7 cellular contexts compared by ENCODE assay signal in genomic region chr17:7019839-7020519, GRCh38. TPM values are rescaled to one million over a fixed set of nuclear protein-coding genes. Genes with fewer than 3 reads are reported as not detected.
DNase-seq lines count a peak whose midpoint lies in the region; ATAC-seq and TF ChIP-seq lines count a peak whose summit lies in the region.

No MANE protein-coding gene starts in this region.

- DNase-seq in UCSD-AML1 (lab: John Stamatoyannopoulos, UW; ENCODE audit: unreplicated experiment) (peak; percentile 51), cardiac muscle cell (ENCODE audit: low read depth in 1 of 2, low spot score in 1 of 2) (peak; percentile 76), psoas muscle (peak; percentile 58 to 77)
- DNase-seq in stimulated activated CD4-positive, alpha-beta T cell treated with anti-CD3 and anti-CD28 coated beads, Interleukin-4, amount 100 ng/mL, for 1 hour, result no peak

- H3K4me3 ChIP-seq in HUES6 (ENCODE audit: low read depth, low read length) (peak overlapping the region; percentile 59), cardiac muscle cell (no peak overlapping the region), psoas muscle (peak overlapping the region; percentile 70)

- WGBS in psoas muscle, 3 donors, result 6 to 11% (median 10%) methylated on average over 10 to 16 of the region's 16 CpGs

- H3K27ac ChIP-seq in HUES6 (ENCODE audit: low read depth, low read length) (peak overlapping the region; percentile 81; the same call in 1 of the 2 replicates), cardiac muscle cell (no peak overlapping the region), psoas muscle (peak overlapping the region; percentile 80)

- H3K4me1 ChIP-seq in HUES6 (ENCODE audit: control insufficient read depth, insufficient read depth, low read length) (peaks cover 22% of the 10 kb centered on the region), cardiac muscle cell (ENCODE audit: low read depth) (no peaks in the 10 kb centered on the region), psoas muscle (peaks cover 24% of the 10 kb centered on the region)

- no peak for TF ChIP-seq CTCF in cardiac muscle cell (IDR thresholded peaks at IDR 0.05; ENCODE audit: low read depth, low read length)
- no peak for TF ChIP-seq CTCF in psoas muscle (IDR thresholded peaks at IDR 0.05)

- H3K36me3 ChIP-seq in HUES6 (ENCODE audit: control insufficient read depth, insufficient read depth, low read length), result peaks cover 10% of the 10 kb centered on the region
- no peaks in the 10 kb centered on the region for H3K36me3 ChIP-seq in cardiac muscle cell
- peaks cover 0 to 12% of the 10 kb centered on the region in 2 donors for H3K36me3 ChIP-seq in psoas muscle (ENCODE audit: insufficient read depth in 1 of 2, low read depth in 1 of 2)

- ATAC-seq in psoas muscle (peak in 1 of 4 donors; percentile 21), GM21381 (IDR thresholded peaks at IDR 0.05; ENCODE audit: unreplicated experiment) (no peak), GM19463 (IDR thresholded peaks at IDR 0.05; ENCODE audit: unreplicated experiment) (no peak)

- intact Hi-C loops in psoas muscle (cut with DNase I), result loop anchor here (5.0 kb wide), 1 partner anchor 108 kb away; no protein-coding TSS in a partner anchor

- peak overlapping the region; percentile 72 for H3K9ac ChIP-seq in HUES6 (ENCODE audit: low read length)

- peaks cover 40% of the 10 kb centered on the region for H3K27me3 ChIP-seq in HUES6 (ENCODE audit: control insufficient read depth, insufficient read depth, low read length)
- H3K27me3 ChIP-seq in cardiac muscle cell, result peaks cover 22% of the 10 kb centered on the region
- H3K27me3 ChIP-seq in psoas muscle (ENCODE audit: insufficient read depth in 3 of 3, low read length in 2 of 3), result peaks cover 0 to 17% (median 7%) of the 10 kb centered on the region in 3 donors

- H3K9me3 ChIP-seq in HUES6 (ENCODE audit: control insufficient read depth, insufficient read depth, low read depth, low read length) (no peaks in the 10 kb centered on the region), cardiac muscle cell (ENCODE audit: low read depth) (no peaks in the 10 kb centered on the region), psoas muscle (no peaks in the 10 kb centered on the region)

RNA-seq across cellular contexts. Expression of gene BCL6B, which starts 2.9 kb away (rescaled TPM):
- 0.11 and 1.7 TPM in 2 replicates for total RNA-seq in cardiac muscle cell
- not detected in 2 replicates for polyA plus RNA-seq in cardiac muscle cell
- total RNA-seq in psoas muscle, result 10 to 100 TPM in 2 of 4 donors, 1 to 10 TPM in 2; 6.1 to 11.9 (median 10.1) TPM
- 1 to 10 TPM; 2.0 to 4.4 (median 4.3) TPM for polyA plus RNA-seq in psoas muscle

RNA-seq across cellular contexts. Expression of gene RNASEK, which starts 7.6 kb away (rescaled TPM):
- total RNA-seq in cardiac muscle cell (241 and 275 TPM in 2 replicates), psoas muscle (100 to 1,000 TPM; 113 to 148 (median 139) TPM)
- polyA plus RNA-seq in cardiac muscle cell (594 and 672 TPM in 2 replicates), psoas muscle (100 to 1,000 TPM; 233 to 321 (median 236) TPM)

RNA-seq across cellular contexts. Expression of gene SLC16A13, which starts 15.8 kb away (rescaled TPM):
- total RNA-seq in cardiac muscle cell, result 3.7 and 4.0 TPM in 2 replicates
- polyA plus RNA-seq in cardiac muscle cell, result 5.8 and 7.2 TPM in 2 replicates
- 1 to 10 TPM in 1 of 4 donors, under 1 TPM in 3; 0.57 to 1.5 (median 0.72) TPM for total RNA-seq in psoas muscle
- polyA plus RNA-seq in psoas muscle, result under 1 TPM; 0.17 to 0.40 (median 0.40) TPM

RNA-seq across cellular contexts. Expression of gene SLC16A11, which starts 23.9 kb away (rescaled TPM):
- total RNA-seq in cardiac muscle cell (0.39 and 1.1 TPM in 2 replicates), psoas muscle (under 1 TPM in 2 of 4 donors, not detected in 2; 0.36 to 0.42 TPM)
- polyA plus RNA-seq in cardiac muscle cell (3.8 and 6.4 TPM in 2 replicates), psoas muscle (1 to 10 TPM in 1 of 3 donors, under 1 TPM in 2; 0.34 to 1.2 (median 0.77) TPM)

RNA-seq across cellular contexts. Expression of gene ALOX12, which starts 24.1 kb away (rescaled TPM):
- total RNA-seq in cardiac muscle cell (0.85 and 1.7 TPM in 2 replicates), psoas muscle (not detected)
- polyA plus RNA-seq in cardiac muscle cell (2.5 and 5.0 TPM in 2 replicates), psoas muscle (under 1 TPM in 1 of 3 donors, not detected in 2; 0.03 TPM)
